ENCODE assay signal across 1 cellular context in genomic region chr13:47094734-47095434, GRCh38.
TF ChIP-seq lines count a peak whose summit lies in the region.

No MANE protein-coding gene starts in this region.

TF ChIP-seq in GM12878, 131 proteins besides CTCF, POLR2A, EP300 and RAD21 (continued from another document):
- no peak for TF ChIP-seq ATF2 (IDR thresholded peaks at IDR 0.05; ENCODE audit: low read length)
- TF ChIP-seq SMAD1 (IDR thresholded peaks at IDR 0.05; ENCODE audit: low read depth, partially characterized antibody), result no peak
- peak; percentile 73; the same call in 1 of the 2 replicates for TF ChIP-seq TCF12 (IDR thresholded peaks at IDR 0.05; ENCODE audit: low read depth, low read length)
- TF ChIP-seq POLR2AphosphoS2 (IDR thresholded peaks at IDR 0.05; ENCODE audit: low read depth, low read length), result no peak
- peak; percentile 55; the same call in 1 of the 2 replicates for TF ChIP-seq TCF3 (IDR thresholded peaks at IDR 0.05; ENCODE audit: borderline replicate concordance, insufficient read depth, low read depth, low read length)
- no peak for TF ChIP-seq ATF7 (IDR thresholded peaks at IDR 0.05; ENCODE audit: low read depth)
- no peak for TF ChIP-seq ZBTB33 (IDR thresholded peaks at IDR 0.05)
- TF ChIP-seq PKNOX1 (IDR thresholded peaks at IDR 0.05), result peak; percentile 44; the same call in 1 of the 2 replicates
- TF ChIP-seq PBX3 (IDR thresholded peaks at IDR 0.05; ENCODE audit: insufficient replicate concordance, low read depth, low read length), result peak; percentile 24
- TF ChIP-seq IKZF2 (IDR thresholded peaks at IDR 0.05), result 0 out of 4 replicates have a peak, but pooled peaks of 1 of the 2 experiments have one; percentile 18
- no peak for TF ChIP-seq ZNF274 (IDR thresholded peaks at IDR 0.05; ENCODE audit: insufficient read depth, insufficient read length)
